15 cellular contexts compared by ENCODE assay signal in genomic region chr2:1478311-1479305, GRCh38.
"Had no signal": no experiment of that assay in that cellular context is flagged by ENCODE, and none has a peak within 500 bp of the region (broad histone marks: within the 10 kb centered on the region; RNA-seq: fewer than 3 reads in every experiment).

No MANE protein-coding gene starts in this region.

- H3K4me3 ChIP-seq: heart left ventricle, transverse colon had no signal

- H3K27me3 ChIP-seq: transverse colon had no signal

- ATAC-seq: activated CD8-positive, alpha-beta T cell treated with anti-CD3 and anti-CD28 coated beads, Interleukin-2, amount 10 ng/mL, durations not matched to agents 7 days and 5 days; activated naive CD4-positive, alpha-beta T cell treated with anti-CD3 and anti-CD28 coated beads, Interleukin-2, amount 50 U/mL, for 72 hours; stimulated activated effector memory CD8-positive, alpha-beta T cell treated with anti-CD3 and anti-CD28 coated beads, Interleukin-12 subunit alpha, Interleukin-12 subunit beta, amount 100 ng/mL, for 72 hours; T-cell; WTC11 had no signal

- FAIRE-seq: endothelial cell of umbilical vein, keratinocyte, small intestine had no signal

- DNase-seq: activated CD4-positive, alpha-beta T cell treated with anti-CD3 and anti-CD28 coated beads for 48 hours; activated CD8-positive, alpha-beta T cell treated with anti-CD3 and anti-CD28 coated beads, Interleukin-2, amount 10 ng/mL, durations not matched to agents 7 days and 5 days; activated effector memory CD4-positive, alpha-beta T cell treated with anti-CD3 and anti-CD28 coated beads, Interleukin-2, amount 50 U/mL, for 16 hours; anterior cingulate cortex; foreskin melanocyte; retina; small intestine; T-cell; transverse colon had no signal

- H3K36me3 ChIP-seq: transverse colon had no signal
